ENCODE assay signal across 11 cellular contexts in the genomic region with DNA sequence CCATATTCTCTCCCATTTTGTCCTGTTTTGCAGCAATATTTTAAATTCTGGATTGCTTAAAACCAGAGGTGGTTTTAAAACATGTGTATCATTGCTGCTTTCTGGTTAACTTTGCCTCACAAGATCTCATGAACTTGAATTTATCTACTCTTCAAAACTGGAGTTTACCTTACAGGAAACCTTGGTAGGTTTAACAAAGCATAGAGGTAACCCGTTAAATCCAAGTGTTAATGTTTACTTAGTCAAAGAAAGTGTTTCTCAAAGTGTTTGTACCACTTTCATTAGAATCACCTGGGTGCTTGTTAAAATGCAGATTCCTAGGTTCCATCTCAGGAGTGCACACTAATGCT. TPM values are rescaled to one million over a fixed set of nuclear protein-coding genes. Genes with fewer than 3 reads are reported as not detected.
A peak's percentile ranks its signal among the peaks of the same experiment; 100 is the strongest.
DNase-seq lines count a peak whose midpoint lies in the region; ATAC-seq, FAIRE-seq and TF ChIP-seq lines count a peak whose summit lies in the region.
"Had no signal": no experiment of that assay in that cellular context is flagged by ENCODE, and none has a peak within 500 bp of the region (broad histone marks: within the 10 kb centered on the region; RNA-seq: fewer than 3 reads in every experiment).

No MANE protein-coding gene starts in this region.

- H3K79me2 ChIP-seq in Loucy (ENCODE audit: insufficient read depth, low read length) = no peaks in the 10 kb centered on the region

- no peaks in the 10 kb centered on the region for H3K9me2 ChIP-seq in Loucy (replicated peaks; ENCODE audit: low read depth, low read length)
- H3K9me2 ChIP-seq: SK-N-SH had no signal

- DNase-seq in activated naive CD4-positive, alpha-beta T cell treated with anti-CD3 and anti-CD28 coated beads for 36 hours = no peak
- no peak for DNase-seq in activated naive CD4-positive, alpha-beta T cell treated with anti-CD3 and anti-CD28 coated beads, Interleukin-2, amount 50 U/mL, for 16 hours
- DNase-seq in spleen (no peak), occipital lobe (lab: John Stamatoyannopoulos, UW) (no peak), pancreas (no peak), left lung (no peak)
- DNase-seq: endodermal cell, NCI-H2081 had no signal

- H3K4me2 ChIP-seq in Loucy (ENCODE audit: low read depth, low read length, poor library complexity, severe bottlenecking) = peak overlapping the region; percentile 74
- H3K4me2 ChIP-seq: SK-N-SH had no signal

- peaks cover 11% of the 10 kb centered on the region for H3K36me3 Mint-ChIP-seq in activated naive CD4-positive, alpha-beta T cell treated with anti-CD3 and anti-CD28 coated beads for 36 hours (ENCODE audit: low read depth)

- H3F3A ChIP-seq in Loucy (ENCODE audit: low read depth) = 0 out of 2 replicates have a peak, but pooled peaks cover 9% of the 10 kb centered on the region

- H3K27ac Mint-ChIP-seq in activated naive CD4-positive, alpha-beta T cell treated with anti-CD3 and anti-CD28 coated beads for 36 hours = peak overlapping the region; percentile 89
- H3K27ac Mint-ChIP-seq: endodermal cell had no signal

- no peak for TF ChIP-seq CTCF in Loucy (conservative IDR thresholded peaks at IDR 0.05; ENCODE audit: low read length)
- TF ChIP-seq CTCF in spleen (IDR thresholded peaks at IDR 0.05 in 8 of 11, conservative IDR thresholded peaks at IDR 0.05 in 3 of 11) = no peak
- no peak for TF ChIP-seq CTCF in pancreas (IDR thresholded peaks at IDR 0.05)
- TF ChIP-seq CTCF in left lung (IDR thresholded peaks at IDR 0.05) = no peak

- H3K36me3 ChIP-seq in Loucy (ENCODE audit: insufficient read depth, low read length) (peaks cover 19% of the 10 kb centered on the region), spleen (peaks cover 0 to 75% (median 23%) of the 10 kb centered on the region in 6 donors), pancreas (no peaks in the 10 kb centered on the region), left lung (peaks cover 0 to 41% of the 10 kb centered on the region in 2 donors)

- peaks cover 33% of the 10 kb centered on the region for H3K4me1 Mint-ChIP-seq in activated naive CD4-positive, alpha-beta T cell treated with anti-CD3 and anti-CD28 coated beads for 36 hours (ENCODE audit: low read depth)

- ATAC-seq in HG02610 (IDR thresholded peaks at IDR 0.05; ENCODE audit: unreplicated experiment) (peak; percentile 12), pancreas (no peak), left lung (no peak)

- H3K27me3 ChIP-seq in Loucy (ENCODE audit: insufficient read depth, low read length, poor library complexity, severe bottlenecking) (no peaks in the 10 kb centered on the region), spleen (replicated peaks in 1 of 7) (no peaks in the 10 kb centered on the region), pancreas (no peaks in the 10 kb centered on the region), left lung (no peaks in the 10 kb centered on the region)

- H3K9me3 Mint-ChIP-seq in activated naive CD4-positive, alpha-beta T cell treated with anti-CD3 and anti-CD28 coated beads for 36 hours = no peaks in the 10 kb centered on the region
- H3K9me3 Mint-ChIP-seq: endodermal cell had no signal

- 41 to 54% (median 46%) methylated on average over 1 of the region's 1 CpG for WGBS in spleen, 5 donors
- WGBS in pancreas, 2 donors = 34 to 60% methylated on average over 1 of the region's 1 CpG

- CTCF ChIA-PET in activated naive CD4-positive, alpha-beta T cell treated with anti-CD3 and anti-CD28 coated beads for 36 hours (lab: Charles Lee) = no interaction called here

- H3K27ac ChIP-seq in spleen = peak overlapping the region; percentile 14 to 74 (median 46)
- H3K27ac ChIP-seq in pancreas = no peak overlapping the region
- H3K27ac ChIP-seq in left lung = no peak overlapping the region

- FAIRE-seq in pancreas (lab: Jason Lieb, UNC) = no peak

- H4K20me1 ChIP-seq in Loucy (ENCODE audit: insufficient read depth, low read length, poor library complexity, severe bottlenecking) = peaks cover 20% of the 10 kb centered on the region

- H3K9me3 ChIP-seq in Loucy (ENCODE audit: insufficient read depth, low read depth, low read length) (no peaks in the 10 kb centered on the region), spleen (no peaks in the 10 kb centered on the region), pancreas (no peaks in the 10 kb centered on the region), left lung (no peaks in the 10 kb centered on the region)
- H3K9me3 ChIP-seq: SK-N-SH had no signal

- peak overlapping the region; percentile 44 for H3K4me3 ChIP-seq in Loucy (ENCODE audit: low read length, poor library complexity, severe bottlenecking)
- H3K4me3 ChIP-seq in spleen = no peak overlapping the region
- H3K4me3 ChIP-seq in pancreas = no peak overlapping the region
- H3K4me3 ChIP-seq in left lung = no peak overlapping the region

- no peak for TF ChIP-seq POLR2A in spleen (IDR thresholded peaks at IDR 0.05)

- H3K4me1 ChIP-seq in Loucy (ENCODE audit: insufficient read depth, low read length, poor library complexity, severe bottlenecking) = peaks cover 21% of the 10 kb centered on the region
- H3K4me1 ChIP-seq in spleen = peaks cover 13 to 49% (median 30%) of the 10 kb centered on the region in 6 donors
- peaks cover 0 to 7% (median 0%) of the 10 kb centered on the region in 3 donors for H3K4me1 ChIP-seq in pancreas
- peaks cover 0 to 17% of the 10 kb centered on the region in 2 donors for H3K4me1 ChIP-seq in left lung

- intact Hi-C loops in activated naive CD4-positive, alpha-beta T cell treated with anti-CD3 and anti-CD28 coated beads for 36 hours (cut with micrococcal nuclease) = loop anchor here (5.0 kb wide), 1 partner anchor 54 kb away; a partner anchor contains a TSS
- intact Hi-C loops in spleen (cut with DNase I; ENCODE audit: low total_unique reads) (no loop called here), pancreas (cut with DNase I) (no loop called here), left lung (cut with DNase I) (no loop called here)

- no peak overlapping the region for H2AFZ ChIP-seq in Loucy (ENCODE audit: low read length)

- H3K9ac ChIP-seq in Loucy (ENCODE audit: low read depth, low read length, poor library complexity, severe bottlenecking) = no peak overlapping the region
- H3K9ac ChIP-seq: SK-N-SH had no signal

- H3K27me3 Mint-ChIP-seq in activated naive CD4-positive, alpha-beta T cell treated with anti-CD3 and anti-CD28 coated beads for 36 hours (ENCODE audit: low read depth) = no peaks in the 10 kb centered on the region

- H3K4me3 Mint-ChIP-seq in activated naive CD4-positive, alpha-beta T cell treated with anti-CD3 and anti-CD28 coated beads for 36 hours = peak overlapping the region; percentile 3
- H3K4me3 Mint-ChIP-seq: endodermal cell had no signal

RNA-seq across cellular contexts. Expression of a gene that starts 44.0 kb away (rescaled TPM):
- 100 to 1,000 TPM; 193 TPM for total RNA-seq in activated naive CD4-positive, alpha-beta T cell treated with anti-CD3 and anti-CD28 coated beads for 36 hours
- total RNA-seq in spleen = 100 to 1,000 TPM in 3 of 7 donors, 10 to 100 TPM in 4; 67.8 to 108 (median 94.4) TPM
- polyA plus RNA-seq in spleen = 10 to 100 TPM; 62.0 to 81.9 (median 78.7) TPM
- total RNA-seq in occipital lobe = 126 TPM
- total RNA-seq in pancreas = 100 to 1,000 TPM in 3 of 6 donors, 10 to 100 TPM in 3; 79.4 to 113 (median 96.4) TPM
- polyA plus RNA-seq in pancreas = 10 to 100 TPM; 56.6 to 81.9 TPM
- 100 to 1,000 TPM; 151 to 155 TPM for total RNA-seq in left lung

RNA-seq across cellular contexts. Expression of a gene that starts 55.1 kb away (rescaled TPM):
- 10 to 100 TPM; 15.3 to 16.9 TPM for total RNA-seq in activated naive CD4-positive, alpha-beta T cell treated with anti-CD3 and anti-CD28 coated beads for 36 hours
- total RNA-seq in spleen (10 to 100 TPM; 24.3 to 35.1 (median 28.3) TPM), occipital lobe (83.1 TPM), pancreas (10 to 100 TPM in 1 of 6 donors, 1 to 10 TPM in 5; 5.1 to 10.1 (median 6.4) TPM), left lung (10 to 100 TPM; 18.7 to 22.4 TPM)
- polyA plus RNA-seq in spleen (1 to 10 TPM; 4.1 to 5.2 (median 4.1) TPM), pancreas (1 to 10 TPM; 2.1 to 4.4 TPM)

Comparison
In these comparisons a context has a peak if more than half of its experiments do, and no peak if none do; other contexts are left out.
1. H3K27ac ChIP-seq: peak in spleen (8 of 8); none in pancreas (0 of 4) and left lung (0 of 2).